Comparison of ENCODE assay signal across 22 cellular contexts in the genomic region with DNA sequence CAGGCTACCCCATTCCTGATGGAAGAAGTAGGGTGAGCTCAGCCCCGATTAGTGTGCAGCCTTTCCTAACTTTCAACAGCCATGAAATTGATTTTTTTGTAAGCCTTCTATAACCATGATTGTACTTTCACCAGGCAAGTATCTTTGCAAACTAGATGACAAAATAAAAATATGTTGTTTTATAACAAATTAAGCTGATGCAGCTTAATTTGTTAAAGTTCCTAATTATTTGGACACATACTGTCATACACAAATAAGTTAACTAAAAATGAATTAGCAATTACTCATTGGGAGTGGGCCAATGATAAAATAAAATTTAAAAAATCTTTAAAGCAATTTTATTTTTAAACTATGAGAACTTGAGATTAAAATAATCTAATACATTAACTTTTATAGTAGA.
"Had no signal": no experiment of that assay in that cellular context is flagged by ENCODE, and none has a peak within 500 bp of the region (broad histone marks: within the 10 kb centered on the region; RNA-seq: fewer than 3 reads in every experiment).

No MANE protein-coding gene starts in this region.

- DNase-seq: Karpas-422; KG1; MG63; NCI-H1092; NCI-H1105 treated with DMSO at 0.1 percent for 48 hours; NCI-H1417 treated with DMSO at 0.1 percent for 48 hours; NCI-H146; NCI-H1694 treated with DMSO at 0.1 percent for 48 hours; NCI-H1930; NCI-H2081; NCI-H2107; NCI-H2227 treated with DMSO at 0.1 percent for 48 hours; NCI-H524; NCI-H526 treated with DMSO at 0.1 percent for 48 hours; NCI-H748 treated with DMSO at 0.1 percent for 48 hours; NK-92 treated with Interleukin-12 subunit alpha and Interleukin-12 subunit beta, amount 100 ng/mL, for 24 hours; Right ventricle myocardium superior; RPMI8226; SIG-M5; SK-N-SH; T-helper 1 cell had no signal

- H3K36me3 ChIP-seq: MG63 had no signal

- H3K9ac ChIP-seq: SK-N-SH had no signal

- H3K4me2 ChIP-seq: SK-N-SH had no signal

- FAIRE-seq: RCC 7860 had no signal

- H3K9me3 ChIP-seq: MG63, SK-N-SH had no signal

- H3K4me3 ChIP-seq: MG63 had no signal

- H3K27me3 ChIP-seq: MG63 had no signal
